Comparison of ENCODE assay signal across 11 cellular contexts in genomic region chr15:89115547-89115946, GRCh38. TPM values are rescaled to one million over a fixed set of nuclear protein-coding genes. Genes with fewer than 3 reads are reported as not detected.
DNase-seq lines count a peak whose midpoint lies in the region; ATAC-seq and TF ChIP-seq lines count a peak whose summit lies in the region.
"Had no signal": no experiment of that assay in that cellular context is flagged by ENCODE, and none has a peak within 500 bp of the region (broad histone marks: within the 10 kb centered on the region; RNA-seq: fewer than 3 reads in every experiment).

No MANE protein-coding gene starts in this region.

- H3K9ac ChIP-seq in PC-3 (ENCODE audit: low read length) = no peak overlapping the region
- H3K9ac ChIP-seq: parathyroid adenoma had no signal

- no peak overlapping the region for H2AFZ ChIP-seq in PC-3 (ENCODE audit: low read length)
- H2AFZ ChIP-seq: parathyroid adenoma had no signal

- H3K9me3 ChIP-seq in PC-3 (ENCODE audit: low read length) (no peaks in the 10 kb centered on the region), gastroesophageal sphincter (no peaks in the 10 kb centered on the region), stomach (no peaks in the 10 kb centered on the region)

- no peak overlapping the region for H3K4me3 ChIP-seq in PC-3 (ENCODE audit: low read length)
- no peak overlapping the region for H3K4me3 ChIP-seq in gastroesophageal sphincter
- H3K4me3 ChIP-seq in stomach = no peak overlapping the region

- CTCF ChIA-PET in PC-3 (lab: Charles Lee) = no interaction called here

- WGBS in gastroesophageal sphincter (ENCODE audit: low coverage in 1 of 2), 2 donors = 59 to 69% methylated on average over 3 to 5 of the region's 5 CpGs
- WGBS in stomach, 5 donors = 29 to 40% (median 39%) methylated on average over 5 of the region's 5 CpGs

- TF ChIP-seq POLR2A in gastroesophageal sphincter (IDR thresholded peaks at IDR 0.05) (no peak), stomach (IDR thresholded peaks at IDR 0.05) (no peak)

- peaks cover 53% of the 10 kb centered on the region for H3K4me1 ChIP-seq in PC-3 (ENCODE audit: insufficient read depth, low read length)
- H3K4me1 ChIP-seq in gastroesophageal sphincter = peaks cover 13 to 92% (median 41%) of the 10 kb centered on the region in 3 donors
- peaks cover 83 to 98% (median 87%) of the 10 kb centered on the region in 4 donors for H3K4me1 ChIP-seq in stomach
- H3K4me1 ChIP-seq: parathyroid adenoma had no signal

- no TSS peak for BruUV-seq in PC-3 (replicated peaks; lab: Mats Ljungman, UMichigan)

- TF ChIP-seq CTCF in PC-3 (conservative IDR thresholded peaks at IDR 0.05; ENCODE audit: low read depth, low read length) = no peak
- no peak for TF ChIP-seq CTCF in gastroesophageal sphincter (IDR thresholded peaks at IDR 0.05)
- peak in 1 of 7 experiments; percentile 9 for TF ChIP-seq CTCF in stomach (IDR thresholded peaks at IDR 0.05)

- H4K20me1 ChIP-seq in PC-3 (ENCODE audit: low read length) = no peaks in the 10 kb centered on the region

- H3K36me3 ChIP-seq in PC-3 (ENCODE audit: low read depth, low read length) (peaks cover 8% of the 10 kb centered on the region), gastroesophageal sphincter (peaks cover 0 to 22% of the 10 kb centered on the region in 2 donors), stomach (peaks cover 5 to 45% (median 39%) of the 10 kb centered on the region in 4 donors)

- peaks cover 9% of the 10 kb centered on the region for H3F3A ChIP-seq in PC-3 (ENCODE audit: low read length, unreplicated experiment)

- DNase-seq in NCI-H1105 treated with DMSO at 0.1 percent for 48 hours (lab: John Stamatoyannopoulos, UW) (peak; percentile 82), PC-3 (peak; percentile 45), stomach (peak; percentile 87), foreskin melanocyte (no peak)
- DNase-seq: GDM1 had no signal

- TF ChIP-seq EP300 in gastroesophageal sphincter (IDR thresholded peaks at IDR 0.05) (no peak), stomach (IDR thresholded peaks at IDR 0.05) (no peak)

- H3K27ac ChIP-seq in PC-3 (ENCODE audit: low read length) = peak overlapping the region; percentile 26
- H3K27ac ChIP-seq in gastroesophageal sphincter = peak overlapping the region; percentile 5 to 90 (median 78)
- peak overlapping the region; percentile 77 to 95 (median 83) for H3K27ac ChIP-seq in stomach
- H3K27ac ChIP-seq: parathyroid adenoma, RWPE1 had no signal

- POLR2A ChIA-PET in PC-3 (lab: Charles Lee; ENCODE audit: unreplicated experiment) = interaction anchor here (0.8 kb wide), 1 partner anchor 52 kb away, joined by 7 read pairs; no protein-coding TSS in a partner anchor

- H3K79me2 ChIP-seq in PC-3 (ENCODE audit: low read length) = peaks cover 7% of the 10 kb centered on the region; the same call in 1 of the 2 replicates
- H3K79me2 ChIP-seq: parathyroid adenoma had no signal

- H3K9me2 ChIP-seq in PC-3 (replicated peaks; ENCODE audit: low read length) = no peaks in the 10 kb centered on the region

- ATAC-seq in PC-3 (peak; percentile 47), gastroesophageal sphincter (no peak), HG02763 (IDR thresholded peaks at IDR 0.05; ENCODE audit: unreplicated experiment) (no peak), HG03432 (IDR thresholded peaks at IDR 0.05; ENCODE audit: unreplicated experiment) (no peak), GM21717 (IDR thresholded peaks at IDR 0.05; ENCODE audit: unreplicated experiment) (no peak)

- peak overlapping the region; percentile 53 for H3K4me2 ChIP-seq in PC-3 (ENCODE audit: low read length)

- H3K27me3 ChIP-seq in PC-3 (ENCODE audit: low read length) = no peaks in the 10 kb centered on the region
- no peaks in the 10 kb centered on the region for H3K27me3 ChIP-seq in gastroesophageal sphincter
- no peaks in the 10 kb centered on the region for H3K27me3 ChIP-seq in stomach

- intact Hi-C loops in PC-3 (cut with micrococcal nuclease) = no loop called here
- intact Hi-C loops in stomach (cut with DNase I; ENCODE audit: low total_unique reads) = no loop called here

RNA-seq across cellular contexts. Expression of gene ABHD2, which starts 27.3 kb away (rescaled TPM):
- total RNA-seq in PC-3 (2014; rRNA removed) (31.4 and 34.0 TPM in 2 replicates), gastroesophageal sphincter (100 to 1,000 TPM in 1 of 4 donors, 10 to 100 TPM in 3; 54.6 to 108 (median 75.9) TPM), stomach (100 to 1,000 TPM in 4 of 5 donors, 10 to 100 TPM in 1; 16.5 to 192 (median 148) TPM)
- polyA plus RNA-seq in stomach = 10 to 100 TPM in 1 of 3 donors, 1 to 10 TPM in 2; 5.1 to 16.9 (median 8.9) TPM

Comparison
In these comparisons a context has a peak if more than half of its experiments do, and no peak if none do; other contexts are left out.
1. H3K27ac ChIP-seq: peak in every context shown above with its lines; median percentile 83 in stomach; 78 in gastroesophageal sphincter; 26 in PC-3.